Comparison of ENCODE assay signal across 1 cellular context in genomic region chr15:81091889-81092558, GRCh38.
A peak's percentile ranks its signal among the peaks of the same experiment; 100 is the strongest.
TF ChIP-seq lines count a peak whose summit lies in the region.

No MANE protein-coding gene starts in this region.

TF ChIP-seq in K562, 482 proteins besides CTCF, POLR2A, EP300 and RAD21 (continued from another document and continues in another):
- TF ChIP-seq MXD1 (CRISPR knock-in tag; IDR thresholded peaks at IDR 0.05; ENCODE audit: borderline replicate concordance, poor library complexity, severe bottlenecking) (no peak), NRF1 (conservative IDR thresholded peaks at IDR 0.05 in 1 of 2, IDR thresholded peaks at IDR 0.05 in 1 of 2) (peak; percentile 17 to 28; a peak in 2 of 4 replicates), ARID1B (IDR thresholded peaks at IDR 0.05) (peak; percentile 79), SP1 (CRISPR knock-in tag; IDR thresholded peaks at IDR 0.05) (no peak), EZH2 (IDR thresholded peaks at IDR 0.05; ENCODE audit: borderline replicate concordance, low read depth, low read length) (no peak), SRSF3 (IDR thresholded peaks at IDR 0.05; ENCODE audit: insufficient read depth, low read length) (no peak), NCOA6 (IDR thresholded peaks at IDR 0.05) (no peak), SAFB (IDR thresholded peaks at IDR 0.05; ENCODE audit: borderline replicate concordance, low read depth, low read length) (no peak), TCF3 (CRISPR knock-in tag; IDR thresholded peaks at IDR 0.05) (peak; percentile 63), CTBP1 (IDR thresholded peaks at IDR 0.05; ENCODE audit: borderline replicate concordance) (peak; percentile 59; the same call in 1 of the 2 replicates), MAZ (CRISPR knock-in tag; conservative IDR thresholded peaks at IDR 0.05 in 1 of 2, IDR thresholded peaks at IDR 0.05 in 1 of 2) (no peak), RBM25 (IDR thresholded peaks at IDR 0.05; ENCODE audit: low read depth, low read length, severe bottlenecking) (no peak), U2AF2 (optimal IDR thresholded peaks at IDR 0.05; ENCODE audit: low read depth, low read length) (no peak), GTF2B (IDR thresholded peaks at IDR 0.05; ENCODE audit: extremely low read depth, insufficient read length) (no peak), HDAC2 (IDR thresholded peaks at IDR 0.05) (0 out of 2 replicates have a peak, but pooled peaks have one; percentile 41), POLR3A (IDR thresholded peaks at IDR 0.05; ENCODE audit: borderline replicate concordance, extremely low read depth, insufficient read depth, insufficient read length) (no peak), CBFB (CRISPR knock-in tag; IDR thresholded peaks at IDR 0.05) (no peak), ZBTB2 (IDR thresholded peaks at IDR 0.05) (peak; percentile 55; the same call in 1 of the 2 replicates), RCOR1 (IDR thresholded peaks at IDR 0.05; ENCODE audit: borderline replicate concordance in 1 of 2, low read depth in 2 of 2, low read length in 2 of 2) (peak in 1 of 2 experiments; percentile 76; a peak in 2 of 4 replicates), DNMT1 (IDR thresholded peaks at IDR 0.05) (no peak), ZBTB5 (IDR thresholded peaks at IDR 0.05) (no peak), ETV5 (CRISPR knock-in tag; IDR thresholded peaks at IDR 0.05; ENCODE audit: low read depth) (peak; percentile 74; the same call in 1 of the 2 replicates), FOS (IDR thresholded peaks at IDR 0.05; ENCODE audit: extremely low read depth, insufficient read length) (peak; percentile 2), ZNF778 (CRISPR knock-in tag; IDR thresholded peaks at IDR 0.05) (no peak), NFE2L1 (tag; IDR thresholded peaks at IDR 0.05; ENCODE audit: borderline replicate concordance, low read depth) (no peak), ZBTB12 (CRISPR knock-in tag; IDR thresholded peaks at IDR 0.05) (no peak), ATF4 (CRISPR knock-in tag; IDR thresholded peaks at IDR 0.05) (no peak), SMAD2 (IDR thresholded peaks at IDR 0.05; ENCODE audit: low read depth, low read length) (no peak), RBM34 (IDR thresholded peaks at IDR 0.05; ENCODE audit: borderline replicate concordance, insufficient read depth, low read length) (no peak), CXXC5 (CRISPR knock-in tag; IDR thresholded peaks at IDR 0.05) (0 out of 2 replicates have a peak, but pooled peaks have one; percentile 9), MYNN (IDR thresholded peaks at IDR 0.05) (0 out of 2 replicates have a peak, but pooled peaks have one; percentile 27), MYNN (CRISPR knock-in tag; IDR thresholded peaks at IDR 0.05) (no peak), ZKSCAN3 (CRISPR knock-in tag; IDR thresholded peaks at IDR 0.05) (no peak), SFPQ (IDR thresholded peaks at IDR 0.05; ENCODE audit: low read depth, low read length) (no peak), ZNF217 (CRISPR knock-in tag; IDR thresholded peaks at IDR 0.05) (no peak), NFE2 (IDR thresholded peaks at IDR 0.05; ENCODE audit: low read depth) (no peak), MTA3 (IDR thresholded peaks at IDR 0.05; ENCODE audit: borderline replicate concordance) (0 out of 2 replicates have a peak, but pooled peaks have one; percentile 29), ZNF561 (CRISPR knock-in tag; conservative IDR thresholded peaks at IDR 0.05) (no peak), CREB3L1 (IDR thresholded peaks at IDR 0.05; ENCODE audit: borderline replicate concordance, low read depth) (no peak), FOXP4 (CRISPR knock-in tag; IDR thresholded peaks at IDR 0.05; ENCODE audit: borderline replicate concordance) (no peak), BHLHE40 (IDR thresholded peaks at IDR 0.05; ENCODE audit: low read length) (0 out of 2 replicates have a peak, but pooled peaks have one; percentile 12), ZNF518B (CRISPR knock-in tag; IDR thresholded peaks at IDR 0.05) (no peak), EHMT2 (IDR thresholded peaks at IDR 0.05) (0 out of 2 replicates have a peak, but pooled peaks have one; percentile 45), ETV6 (IDR thresholded peaks at IDR 0.05; ENCODE audit: borderline replicate concordance in 1 of 2, low read depth in 2 of 2, low read length in 1 of 2) (peak in 1 of 2 experiments; percentile 57; a peak in 2 of 4 replicates), ETV6 (CRISPR knock-in tag; IDR thresholded peaks at IDR 0.05; ENCODE audit: borderline replicate concordance) (no peak), HIVEP1 (CRISPR knock-in tag; IDR thresholded peaks at IDR 0.05) (no peak), GATA2 (CRISPR knock-in tag; IDR thresholded peaks at IDR 0.05) (peak; percentile 23; the same call in 1 of the 2 replicates)
